1 cellular context compared by ENCODE assay signal in the genomic region with DNA sequence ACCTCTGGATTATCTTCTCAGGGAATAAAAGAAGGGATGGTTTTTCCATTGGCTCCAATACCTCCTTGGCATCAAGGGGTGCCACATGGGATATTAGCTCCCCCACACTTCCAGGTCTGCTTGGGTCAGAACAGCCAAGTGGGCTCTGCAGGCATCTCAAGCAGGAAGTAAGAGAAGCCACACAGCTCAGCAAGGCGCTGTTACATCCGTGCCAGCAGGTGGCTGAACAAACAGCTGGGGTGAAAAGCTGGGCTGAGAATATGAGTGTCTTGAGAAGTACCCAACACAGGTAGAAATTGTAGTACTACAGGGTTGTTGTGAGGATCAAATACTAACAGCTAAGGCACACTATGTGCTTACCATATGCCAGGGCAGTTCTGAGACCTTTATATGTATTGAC.
TF ChIP-seq lines count a peak whose summit lies in the region.

No MANE protein-coding gene starts in this region.

TF ChIP-seq in HCT116, 20 proteins besides CTCF, POLR2A, EP300 and RAD21 (continued from another document):
- TF ChIP-seq EGR1 (IDR thresholded peaks at IDR 0.05; ENCODE audit: low read depth) (no peak), CBX3 (IDR thresholded peaks at IDR 0.05; ENCODE audit: low read depth) (no peak), CEBPB (IDR thresholded peaks at IDR 0.05; ENCODE audit: low read depth) (no peak), YY1 (IDR thresholded peaks at IDR 0.05; ENCODE audit: extremely low read depth, insufficient replicate concordance, low read depth, low read length) (no peak)
